1 cellular context compared by ENCODE assay signal in the genomic region with DNA sequence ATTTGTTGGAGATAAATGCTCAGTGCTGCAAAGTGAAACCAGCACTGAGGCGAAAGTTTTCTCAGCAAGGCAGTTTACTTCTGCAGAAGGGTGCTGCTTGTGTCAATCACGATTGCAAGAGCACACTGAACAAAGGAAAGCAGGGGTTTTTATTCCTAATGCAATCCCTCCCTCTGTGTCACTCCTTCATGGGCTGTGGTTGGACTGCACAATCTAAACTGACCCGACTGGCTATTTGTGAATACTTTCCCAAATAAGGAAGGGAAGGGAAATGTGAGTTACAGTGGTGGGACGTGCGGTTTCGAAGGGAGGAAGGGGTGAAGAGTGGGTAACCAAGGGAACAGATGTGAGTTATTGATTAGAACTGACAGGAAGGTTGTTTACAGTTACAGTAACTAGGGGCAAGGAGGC. TPM values are rescaled to one million over a fixed set of nuclear protein-coding genes. Genes with fewer than 3 reads are reported as not detected.
"Had no signal": no experiment of that assay in that cellular context is flagged by ENCODE, and none has a peak within 500 bp of the region (broad histone marks: within the 10 kb centered on the region; RNA-seq: fewer than 3 reads in every experiment).

No MANE protein-coding gene starts in this region.

RNA-seq across cellular contexts. Expression of a gene that starts 15.2 kb away (rescaled TPM):
- total RNA-seq: Right ventricle myocardium inferior had no signal
